Comparison of ENCODE assay signal across 10 cellular contexts in genomic region chr2:159093496-159093895, GRCh38.
DNase-seq lines count a peak whose midpoint lies in the region; ATAC-seq lines count a peak whose summit lies in the region.
"Had no signal": no experiment of that assay in that cellular context is flagged by ENCODE, and none has a peak within 500 bp of the region (broad histone marks: within the 10 kb centered on the region; RNA-seq: fewer than 3 reads in every experiment).

No MANE protein-coding gene starts in this region.

- peaks cover 9% of the 10 kb centered on the region for H3K36me3 Mint-ChIP-seq in activated CD8-positive, alpha-beta T cell treated with anti-CD3 and anti-CD28 coated beads, Interleukin-2, amount 10 ng/mL, durations not matched to agents 7 days and 5 days (ENCODE audit: low read depth)

- ATAC-seq in right cardiac atrium: no peak
- ATAC-seq in left ventricle myocardium superior: no peak
- no peak for ATAC-seq in activated CD8-positive, alpha-beta T cell treated with anti-CD3 and anti-CD28 coated beads, Interleukin-2, amount 10 ng/mL, durations not matched to agents 7 days and 5 days
- no peak for ATAC-seq in GM19023 (IDR thresholded peaks at IDR 0.05; ENCODE audit: unreplicated experiment)

- H3K4me3 Mint-ChIP-seq in activated CD8-positive, alpha-beta T cell treated with anti-CD3 and anti-CD28 coated beads, Interleukin-2, amount 10 ng/mL, durations not matched to agents 7 days and 5 days: no peak overlapping the region

- H3K27ac ChIP-seq in right cardiac atrium (ENCODE audit: low read length) (peak overlapping the region; percentile 70), mucosa of rectum (ENCODE audit: low read depth in 2 of 2, low read length in 2 of 2) (peak overlapping the region; percentile 59 to 69)
- H3K27ac ChIP-seq in effector memory CD4-positive, alpha-beta T cell (ENCODE audit: insufficient read depth, low read length, poor library complexity, severe bottlenecking): no peak overlapping the region

- 10% methylated on average over 2 of the region's 2 CpGs for WGBS in right cardiac atrium

- intact Hi-C loops in right cardiac atrium (cut with DNase I) (loop anchor here in 1 of 4 donors (10.0 kb wide), 1 partner anchor 119 kb away; no protein-coding TSS in a partner anchor), left ventricle myocardium superior (cut with micrococcal nuclease) (no loop called here)

- H3K4me3 ChIP-seq in right cardiac atrium (ENCODE audit: low read length) (no peak overlapping the region), mucosa of rectum (ENCODE audit: low read length in 2 of 2) (no peak overlapping the region)
- H3K4me3 ChIP-seq in effector memory CD4-positive, alpha-beta T cell (ENCODE audit: insufficient read depth, low read depth, low read length, poor library complexity, severe bottlenecking): no peak overlapping the region

- CTCF ChIA-PET in activated CD8-positive, alpha-beta T cell treated with anti-CD3 and anti-CD28 coated beads, Interleukin-2, amount 10 ng/mL, durations not matched to agents 7 days and 5 days (lab: Charles Lee): interaction anchor here (0.9 kb wide), 1 partner anchor 26 kb away, joined by 5 read pairs; no protein-coding TSS in a partner anchor

- H3K27me3 ChIP-seq in right cardiac atrium (ENCODE audit: control insufficient read depth, insufficient read depth) (no peaks in the 10 kb centered on the region), mucosa of rectum (ENCODE audit: control insufficient read depth in 2 of 2, insufficient read depth in 2 of 2, low read length in 2 of 2) (no peaks in the 10 kb centered on the region)
- no peaks in the 10 kb centered on the region for H3K27me3 ChIP-seq in effector memory CD4-positive, alpha-beta T cell (replicated peaks; ENCODE audit: control insufficient read depth, insufficient read depth, low read length, poor library complexity, severe bottlenecking)

- peaks cover 0 to 2% of the 10 kb centered on the region in 2 donors for H3K36me3 ChIP-seq in mucosa of rectum (ENCODE audit: control insufficient read depth in 2 of 2, insufficient read depth in 2 of 2, low read length in 2 of 2)
- no peaks in the 10 kb centered on the region for H3K36me3 ChIP-seq in effector memory CD4-positive, alpha-beta T cell (ENCODE audit: control insufficient read depth, insufficient read depth, low read length)

- H3K4me1 Mint-ChIP-seq in activated CD8-positive, alpha-beta T cell treated with anti-CD3 and anti-CD28 coated beads, Interleukin-2, amount 10 ng/mL, durations not matched to agents 7 days and 5 days (ENCODE audit: low read depth): peaks cover 46% of the 10 kb centered on the region

- POLR2A ChIA-PET in activated CD8-positive, alpha-beta T cell treated with anti-CD3 and anti-CD28 coated beads, Interleukin-2, amount 10 ng/mL, durations not matched to agents 7 days and 5 days (lab: Charles Lee): no interaction called here

- H3K27ac Mint-ChIP-seq in activated CD8-positive, alpha-beta T cell treated with anti-CD3 and anti-CD28 coated beads, Interleukin-2, amount 10 ng/mL, durations not matched to agents 7 days and 5 days: peak overlapping the region; percentile 12

- H3K4me1 ChIP-seq in right cardiac atrium (ENCODE audit: control insufficient read depth, insufficient read depth, low read length) (peaks cover 38% of the 10 kb centered on the region), mucosa of rectum (ENCODE audit: control insufficient read depth in 2 of 2, insufficient read depth in 2 of 2, low read length in 2 of 2) (peaks cover 40 to 55% of the 10 kb centered on the region in 2 donors)
- H3K4me1 ChIP-seq in effector memory CD4-positive, alpha-beta T cell (ENCODE audit: control insufficient read depth, insufficient read depth, low read length, poor library complexity, severe bottlenecking): peaks cover 11% of the 10 kb centered on the region

- H3K9me3 ChIP-seq in right cardiac atrium (ENCODE audit: control insufficient read depth, low read length) (no peaks in the 10 kb centered on the region), mucosa of rectum (ENCODE audit: control insufficient read depth in 2 of 2, low read length in 2 of 2) (peaks cover 0 to 3% of the 10 kb centered on the region in 2 donors)
- H3K9me3 ChIP-seq in effector memory CD4-positive, alpha-beta T cell (ENCODE audit: control insufficient read depth, low read length): no peaks in the 10 kb centered on the region

- no peaks in the 10 kb centered on the region for H3K27me3 Mint-ChIP-seq in activated CD8-positive, alpha-beta T cell treated with anti-CD3 and anti-CD28 coated beads, Interleukin-2, amount 10 ng/mL, durations not matched to agents 7 days and 5 days (ENCODE audit: low read depth)

- DNase-seq in right cardiac atrium (no peak), left ventricle myocardium superior (no peak), ecto neural progenitor cell (ENCODE audit: low spot score) (no peak), DMS114 treated with DMSO at 0.1 percent for 48 hours (lab: John Stamatoyannopoulos, UW; ENCODE audit: unreplicated experiment) (no peak)
- no peak for DNase-seq in activated CD8-positive, alpha-beta T cell treated with anti-CD3 and anti-CD28 coated beads, Interleukin-2, amount 10 ng/mL, durations not matched to agents 7 days and 5 days
- DNase-seq in effector memory CD4-positive, alpha-beta T cell: no peak
- DNase-seq: DND-41, NCI-H1092 had no signal

- H3K9ac ChIP-seq in mucosa of rectum (ENCODE audit: low read depth in 1 of 2, low read length in 2 of 2): peak overlapping the region in 1 of 2 donors; percentile 13

- peaks cover 13% of the 10 kb centered on the region for H3K9me3 Mint-ChIP-seq in activated CD8-positive, alpha-beta T cell treated with anti-CD3 and anti-CD28 coated beads, Interleukin-2, amount 10 ng/mL, durations not matched to agents 7 days and 5 days (ENCODE audit: insufficient read depth)
